ENCODE assay signal across 8 cellular contexts in the genomic region with DNA sequence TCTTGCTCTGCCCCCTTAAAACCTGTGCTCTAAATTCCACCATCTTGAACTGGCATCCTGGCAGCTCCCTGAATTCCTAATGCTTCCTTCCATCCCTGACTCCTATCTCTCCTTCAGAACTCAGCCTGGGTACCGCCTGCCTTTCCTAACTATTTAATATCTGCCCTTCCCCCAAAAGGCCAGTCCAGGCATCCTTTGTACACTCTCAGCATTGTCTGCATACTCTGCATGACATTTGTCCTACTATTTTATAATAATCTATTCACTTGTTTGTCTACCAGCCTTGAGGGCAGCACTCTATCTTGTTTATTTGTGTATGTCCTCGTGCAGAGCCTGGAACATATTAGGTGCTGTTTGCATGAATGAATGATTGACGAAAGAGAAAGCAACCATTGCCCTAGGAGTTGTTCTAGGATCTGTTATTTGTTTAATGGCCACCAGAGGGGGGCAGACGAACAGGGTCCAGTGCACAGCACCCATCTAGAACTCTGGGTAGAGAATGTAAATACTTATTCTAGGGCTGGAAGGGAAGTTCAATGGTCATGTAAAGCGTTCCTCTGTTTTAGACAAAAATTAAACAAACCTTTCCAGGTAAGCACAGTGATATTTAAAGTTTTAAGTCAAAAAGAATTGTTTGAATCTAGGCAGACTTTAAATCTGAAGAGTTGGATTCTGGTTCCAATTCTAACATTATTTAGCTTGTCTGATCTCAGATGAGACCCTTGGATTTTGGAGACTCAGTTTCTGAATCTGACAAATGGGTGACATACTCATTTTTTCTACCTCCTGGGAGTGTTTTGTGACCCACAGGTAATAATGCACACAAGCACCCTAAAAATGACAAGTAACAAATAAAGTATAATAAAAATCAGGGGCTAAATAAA.
A peak's percentile ranks its signal among the peaks of the same experiment; 100 is the strongest.
DNase-seq lines count a peak whose midpoint lies in the region; ATAC-seq and TF ChIP-seq lines count a peak whose summit lies in the region.

No MANE protein-coding gene starts in this region.

- H3K4me1 Mint-ChIP-seq in chondrocyte (ENCODE audit: low read depth): peaks cover 6% of the 10 kb centered on the region

- H3K36me3 ChIP-seq in right lobe of liver: no peaks in the 10 kb centered on the region

- peak overlapping the region; percentile 23 for H3K4me3 Mint-ChIP-seq in chondrocyte (ENCODE audit: unreplicated experiment)

- TF ChIP-seq CTCF in GM12874 (IDR thresholded peaks at IDR 0.05; ENCODE audit: insufficient read depth, low read depth, low read length) (peak; percentile 60), NB4 (IDR thresholded peaks at IDR 0.05; ENCODE audit: low read depth, low read length) (peak; percentile 55), chondrocyte (IDR thresholded peaks at IDR 0.05) (peak; percentile 94), right lobe of liver (IDR thresholded peaks at IDR 0.05) (peak; percentile 79 to 88 (median 83))

- H3K27ac Mint-ChIP-seq in chondrocyte (ENCODE audit: unreplicated experiment): peak overlapping the region; percentile 24

- H3K9me3 Mint-ChIP-seq in chondrocyte (ENCODE audit: low read depth): no peaks in the 10 kb centered on the region

- H3K27me3 ChIP-seq in right lobe of liver: no peaks in the 10 kb centered on the region

- H3K4me3 ChIP-seq in NB4 (ENCODE audit: low read depth, low read length): no peak overlapping the region
- H3K4me3 ChIP-seq in right lobe of liver: peak overlapping the region in 2 of 3 donors; percentile 17 to 25

- no peak overlapping the region for H3K27ac ChIP-seq in right lobe of liver

- intact Hi-C loops in right lobe of liver (cut with DNase I): loop anchor here in 1 of 2 donors (5.0 kb wide), 1 partner anchor 134 kb away; no protein-coding TSS in a partner anchor

- 7% methylated on average over 5 of the region's 5 CpGs for WGBS in right lobe of liver (ENCODE audit: insufficient coverage, low coverage, low lambda C conversion rate, missing lambda C conversion rate)

- no peaks in the 10 kb centered on the region for H3K27me3 Mint-ChIP-seq in chondrocyte (ENCODE audit: low read depth)

- DNase-seq in AG08395 (ENCODE audit: low spot score) (peak; percentile 72), NB4 (ENCODE audit: low read depth) (peak; percentile 65), T1000 (lab: John Stamatoyannopoulos, UW) (peak; percentile 38), chondrocyte (ENCODE audit: low spot score) (no peak), right lobe of liver (peak in 1 of 3 donors; percentile 58)
- peak; percentile 8 for DNase-seq in stimulated activated CD8-positive, alpha-beta memory T cell treated with anti-CD3 and anti-CD28 coated beads, Interleukin-15, amount 100 ng/mL, for 48 hours (ENCODE audit: low read depth in 2 of 2)

- H3K36me3 Mint-ChIP-seq in chondrocyte (ENCODE audit: low read depth): no peaks in the 10 kb centered on the region

- H3K4me1 ChIP-seq in right lobe of liver: peaks cover 0 to 4% (median 0%) of the 10 kb centered on the region in 4 donors

- no peaks in the 10 kb centered on the region for H3K9me3 ChIP-seq in right lobe of liver

- ATAC-seq in HG02610 (IDR thresholded peaks at IDR 0.05; ENCODE audit: unreplicated experiment) (peak; percentile 93), right lobe of liver (peak; percentile 93 to 97 (median 96))

- TF ChIP-seq POLR2A in NB4 (IDR thresholded peaks at IDR 0.05; ENCODE audit: extremely low read depth, insufficient read length): no peak
- no peak for TF ChIP-seq POLR2A in right lobe of liver (IDR thresholded peaks at IDR 0.05)
